In genomic region chr17:57747221-57748017, GRCh38 we compare ENCODE assay signal across 8 cellular contexts. TPM values are rescaled to one million over a fixed set of nuclear protein-coding genes. Genes with fewer than 3 reads are reported as not detected.
DNase-seq lines count a peak whose midpoint lies in the region; FAIRE-seq and TF ChIP-seq lines count a peak whose summit lies in the region.

No MANE protein-coding gene starts in this region.

- no peak overlapping the region for H3K4me2 ChIP-seq in endothelial cell of umbilical vein (ENCODE audit: insufficient read depth, low read length)

- H3K36me3 Mint-ChIP-seq in CD14-positive monocyte = no peaks in the 10 kb centered on the region
- H3K36me3 Mint-ChIP-seq in activated CD4-positive, alpha-beta T cell treated with anti-CD3 and anti-CD28 coated beads, Interleukin-2, amount 10 ng/mL, durations not matched to agents 7 days and 5 days (ENCODE audit: low read depth) = no peaks in the 10 kb centered on the region

- TF ChIP-seq POLR2A in endothelial cell of umbilical vein (IDR thresholded peaks at IDR 0.05; ENCODE audit: low read depth, low read length) (no peak), GM12892 (IDR thresholded peaks at IDR 0.05; ENCODE audit: low read depth, low read length) (no peak)

- H3K4me3 Mint-ChIP-seq in CD14-positive monocyte = no peak overlapping the region
- no peak overlapping the region for H3K4me3 Mint-ChIP-seq in activated CD4-positive, alpha-beta T cell treated with anti-CD3 and anti-CD28 coated beads, Interleukin-2, amount 10 ng/mL, durations not matched to agents 7 days and 5 days

- BruUV-seq in endothelial cell of umbilical vein (replicated peaks; lab: Mats Ljungman, UMichigan) = no TSS peak

- H3K27ac Mint-ChIP-seq in CD14-positive monocyte = no peak overlapping the region
- no peak overlapping the region for H3K27ac Mint-ChIP-seq in activated CD4-positive, alpha-beta T cell treated with anti-CD3 and anti-CD28 coated beads, Interleukin-2, amount 10 ng/mL, durations not matched to agents 7 days and 5 days

- no peaks in the 10 kb centered on the region for H4K20me1 ChIP-seq in endothelial cell of umbilical vein (replicated peaks; ENCODE audit: control insufficient read depth, extremely low read depth, insufficient read depth, low read length)

- H3K4me3 ChIP-seq in H7 (ENCODE audit: insufficient read depth, low read depth, low read length) (no peak overlapping the region), endothelial cell of umbilical vein (replicated peaks in 1 of 3; ENCODE audit: insufficient read depth in 1 of 3, low read depth in 1 of 3, low read length in 3 of 3) (no peak overlapping the region), tibial artery (no peak overlapping the region)

- dilution Hi-C loops in endothelial cell of umbilical vein (cut with MboI; ENCODE audit: extremely low pct_ligation_motif_present, low sequenced_read_pairs) = no loop called here

- H3K36me3 ChIP-seq in H7 (replicated peaks; ENCODE audit: control insufficient read depth, insufficient read depth, low read length) (no peaks in the 10 kb centered on the region), endothelial cell of umbilical vein (ENCODE audit: control insufficient read depth in 2 of 2, extremely low read depth in 1 of 2, insufficient read depth in 2 of 2, low read length in 2 of 2) (no peaks in the 10 kb centered on the region), tibial artery (no peaks in the 10 kb centered on the region)

- H2AFZ ChIP-seq in endothelial cell of umbilical vein (ENCODE audit: low read depth, low read length) = no peak overlapping the region

- peak; percentile 91 for FAIRE-seq in endothelial cell of umbilical vein (lab: Jason Lieb, UNC)
- no peak for FAIRE-seq in GM12892 (lab: Jason Lieb, UNC)

- peaks cover 0 to 4% (median 2%) of the 10 kb centered on the region in 3 donors for H3K27me3 Mint-ChIP-seq in CD14-positive monocyte (ENCODE audit: low read depth in 3 of 3)
- H3K27me3 Mint-ChIP-seq in activated CD4-positive, alpha-beta T cell treated with anti-CD3 and anti-CD28 coated beads, Interleukin-2, amount 10 ng/mL, durations not matched to agents 7 days and 5 days = peaks cover 14% of the 10 kb centered on the region

- POLR2A ChIA-PET in activated CD4-positive, alpha-beta T cell treated with anti-CD3 and anti-CD28 coated beads, Interleukin-2, amount 10 ng/mL, durations not matched to agents 7 days and 5 days (lab: Charles Lee) = interaction anchor here (0.5 to 0.6 kb wide), 2 partner anchors 67 to 445 kb away, joined by 3 to 4 read pairs; no protein-coding TSS in a partner anchor
- POLR2A ChIA-PET in endothelial cell of umbilical vein (lab: Charles Lee) = no interaction called here

- intact Hi-C loops in CD14-positive monocyte (cut with micrococcal nuclease) (no loop called here), endothelial cell of umbilical vein (cut with micrococcal nuclease) (loop anchor here (1.0 kb wide), 5 partner anchors 36 to 616 kb away; no protein-coding TSS in a partner anchor), tibial artery (cut with DNase I; ENCODE audit: low total_unique reads) (loop anchor here (5.0 kb wide), 2 partner anchors 505 to 615 kb away; no protein-coding TSS in a partner anchor)

- H3K27me3 ChIP-seq in H7 (ENCODE audit: control insufficient read depth, insufficient read depth, low read length) (no peaks in the 10 kb centered on the region), endothelial cell of umbilical vein (ENCODE audit: control insufficient read depth in 2 of 2, insufficient read depth in 2 of 2, low read length in 2 of 2) (peaks cover 6 to 20% of the 10 kb centered on the region in 2 experiments), tibial artery (peaks cover 0 to 38% of the 10 kb centered on the region in 2 donors)

- no peak overlapping the region for H3K9ac ChIP-seq in endothelial cell of umbilical vein (replicated peaks; ENCODE audit: extremely low read depth, insufficient read depth, low read length)

- no peak for DNase-seq in CD14-positive monocyte (ENCODE audit: low spot score)
- peak; percentile 84 for DNase-seq in H7
- DNase-seq in NCI-H460 (ENCODE audit: extremely low read depth, low read depth) = peak; percentile 52
- peak; percentile 54 for DNase-seq in activated CD4-positive, alpha-beta T cell treated with anti-CD3 and anti-CD28 coated beads, Interleukin-2, amount 10 ng/mL, durations not matched to agents 7 days and 5 days
- DNase-seq in endothelial cell of umbilical vein (ENCODE audit: low read depth, low spot score) = peak; percentile 74
- peak; percentile 19 for DNase-seq in mucosa of gallbladder (ENCODE audit: low spot score)
- no peak for DNase-seq in tibial artery
- no peak for DNase-seq in GM12892 (ENCODE audit: insufficient read length)

- no peaks in the 10 kb centered on the region for H3K9me3 Mint-ChIP-seq in CD14-positive monocyte
- no peaks in the 10 kb centered on the region for H3K9me3 Mint-ChIP-seq in activated CD4-positive, alpha-beta T cell treated with anti-CD3 and anti-CD28 coated beads, Interleukin-2, amount 10 ng/mL, durations not matched to agents 7 days and 5 days

- H3K79me2 ChIP-seq in endothelial cell of umbilical vein (ENCODE audit: control insufficient read depth, insufficient read depth, low read length) = no peaks in the 10 kb centered on the region

- CTCF ChIA-PET in activated CD4-positive, alpha-beta T cell treated with anti-CD3 and anti-CD28 coated beads, Interleukin-2, amount 10 ng/mL, durations not matched to agents 7 days and 5 days (lab: Charles Lee) = interaction anchor here (0.6 to 1.0 kb wide), 5 partner anchors 23 to 609 kb away, joined by 3 read pairs; no protein-coding TSS in a partner anchor
- CTCF ChIA-PET in endothelial cell of umbilical vein (lab: Charles Lee) = interaction anchor here (0.6 to 3.3 kb wide), 68 partner anchors 8 to 700 kb away, joined by 3 to 88 read pairs (median 4); no protein-coding TSS in a partner anchor

- no peaks in the 10 kb centered on the region for H3K4me1 ChIP-seq in endothelial cell of umbilical vein (ENCODE audit: control insufficient read depth, extremely low read depth, insufficient read depth, low read length)
- H3K4me1 ChIP-seq in tibial artery = no peaks in the 10 kb centered on the region

- H3K4me1 Mint-ChIP-seq in CD14-positive monocyte = peaks cover 46% of the 10 kb centered on the region
- peaks cover 10% of the 10 kb centered on the region for H3K4me1 Mint-ChIP-seq in activated CD4-positive, alpha-beta T cell treated with anti-CD3 and anti-CD28 coated beads, Interleukin-2, amount 10 ng/mL, durations not matched to agents 7 days and 5 days

- TF ChIP-seq CTCF in CD14-positive monocyte (IDR thresholded peaks at IDR 0.05) = peak; percentile 73
- peak; percentile 68 to 73 for TF ChIP-seq CTCF in endothelial cell of umbilical vein (IDR thresholded peaks at IDR 0.05; ENCODE audit: extremely low read depth in 1 of 2, insufficient read depth in 1 of 2, low read depth in 1 of 2, low read length in 2 of 2)
- TF ChIP-seq CTCF in tibial artery (IDR thresholded peaks at IDR 0.05) = peak; percentile 60 to 68

- H3K9me1 ChIP-seq in endothelial cell of umbilical vein (replicated peaks; ENCODE audit: control insufficient read depth, extremely low read depth, insufficient read depth, low read length) = no peaks in the 10 kb centered on the region

- H3K27ac ChIP-seq in endothelial cell of umbilical vein (ENCODE audit: insufficient read depth, low read depth, low read length) (no peak overlapping the region), tibial artery (no peak overlapping the region)

- H3K9me3 ChIP-seq in endothelial cell of umbilical vein (replicated peaks; ENCODE audit: control insufficient read depth, insufficient read depth, low read length) = no peaks in the 10 kb centered on the region
- no peaks in the 10 kb centered on the region for H3K9me3 ChIP-seq in tibial artery

TF ChIP-seq in endothelial cell of umbilical vein, 7 proteins besides CTCF, POLR2A, EP300 and RAD21:
- TF ChIP-seq MAX (IDR thresholded peaks at IDR 0.05; ENCODE audit: insufficient read depth, insufficient read length) (no peak), GATA2 (IDR thresholded peaks at IDR 0.05; ENCODE audit: insufficient read depth, insufficient read length, low read depth, low read length) (no peak), JUN (IDR thresholded peaks at IDR 0.05; ENCODE audit: borderline replicate concordance, insufficient read depth, insufficient read length, low read depth) (no peak), POLR2AphosphoS5 (IDR thresholded peaks at IDR 0.05; ENCODE audit: insufficient read depth, low read depth, low read length) (no peak), FOS (IDR thresholded peaks at IDR 0.05; ENCODE audit: borderline replicate concordance, insufficient read depth, low read length) (no peak), EZH2 (IDR thresholded peaks at IDR 0.05; ENCODE audit: borderline replicate concordance, low read depth, low read length, severe bottlenecking) (no peak), MYC (IDR thresholded peaks at IDR 0.05; ENCODE audit: low read depth, low read length) (no peak)

RNA-seq across cellular contexts. Expression of gene CCDC182, which starts 2.3 kb away (rescaled TPM):
- polyA plus RNA-seq in CD14-positive monocyte (not detected), endothelial cell of umbilical vein (not detected in 2 replicates)
- not detected in 2 replicates for total RNA-seq in H7 (2014; rRNA removed; shearing (Covaris generic))
- total RNA-seq in NCI-H460 (2014; rRNA removed; shearing (Covaris generic)) = not detected in 2 replicates
- not detected in 2 replicates for polyA plus RNA-seq in NCI-H460 (2014; cell fraction: nucleus; rRNA removed)
- not detected for total RNA-seq in activated CD4-positive, alpha-beta T cell treated with anti-CD3 and anti-CD28 coated beads, Interleukin-2, amount 10 ng/mL, durations not matched to agents 7 days and 5 days
- total RNA-seq in endothelial cell of umbilical vein (not detected in 2 replicates), mucosa of gallbladder (not detected)
- not detected in 2 replicates for polyA plus RNA-seq in endothelial cell of umbilical vein (2011; cell fraction: cytosol; rRNA removed)
- polyA plus RNA-seq in endothelial cell of umbilical vein (2011; cell fraction: nucleus; rRNA removed) = not detected in 2 replicates
- not detected in 2 replicates for polyA plus RNA-seq in endothelial cell of umbilical vein (2012)
- not detected in 2 replicates for polyA minus RNA-seq in endothelial cell of umbilical vein
- not detected for polyA minus RNA-seq in endothelial cell of umbilical vein (2011; cell fraction: cytosol; rRNA and poly(A)+ RNA removed)
- not detected in 2 replicates for polyA minus RNA-seq in endothelial cell of umbilical vein (2011; cell fraction: nucleus; rRNA and poly(A)+ RNA removed)
- not detected for polyA plus RNA-seq in GM12892 (2012; ENCODE audit: missing spikeins)

Comparison
In these comparisons a context has a peak if more than half of its experiments do, and no peak if none do; other contexts are left out.
1. DNase-seq: peak in H7 (single experiment), NCI-H460 (single experiment), activated CD4-positive, alpha-beta T cell treated with anti-CD3 and anti-CD28 coated beads, Interleukin-2, amount 10 ng/mL, durations not matched to agents 7 days and 5 days (single experiment), endothelial cell of umbilical vein (single experiment) and mucosa of gallbladder (single experiment); none in CD14-positive monocyte (single experiment), tibial artery (0 of 2) and GM12892 (single experiment).
2. intact Hi-C loops: an anchor here in endothelial cell of umbilical vein (1.0 kb wide) and tibial artery (5.0 kb wide); none called in CD14-positive monocyte.
3. Peak in every context shown above with its lines, with median percentiles within 50 percentile points of each other: CTCF ChIP-seq.